Comparison of ENCODE assay signal across 1 cellular context in the genomic region with DNA sequence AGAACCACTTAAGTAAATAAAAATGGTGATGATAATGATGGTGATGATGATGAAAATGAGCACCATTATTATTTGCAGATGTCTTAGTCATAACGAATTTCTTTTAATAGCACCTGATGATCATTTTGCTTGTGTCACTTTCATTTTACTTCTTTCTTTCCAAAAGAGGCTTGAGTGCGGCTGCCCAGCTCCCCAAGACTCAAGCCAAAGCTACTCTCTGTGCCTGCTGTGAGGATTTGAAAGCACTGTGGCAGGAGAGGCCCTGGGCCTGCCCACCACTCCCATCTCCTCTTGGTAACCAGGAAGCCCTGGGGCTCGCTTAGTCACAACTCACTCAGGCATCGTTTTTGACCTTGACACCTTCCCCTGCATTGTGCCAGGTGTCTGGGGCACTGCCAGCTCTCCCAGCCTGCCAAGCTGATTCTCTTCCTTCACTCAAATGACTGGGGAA.
TF ChIP-seq lines count a peak whose summit lies in the region.

No MANE protein-coding gene starts in this region.

TF ChIP-seq in HepG2, 621 proteins besides CTCF, POLR2A, EP300 and RAD21 (continued from another document):
- TF ChIP-seq SALL1 (CRISPR knock-in tag; IDR thresholded peaks at IDR 0.05) (peak; percentile 14; the same call in 1 of the 2 replicates), SRF (IDR thresholded peaks at IDR 0.05; ENCODE audit: low read depth, low read length) (no peak), SMAD9 (CRISPR knock-in tag; IDR thresholded peaks at IDR 0.05) (no peak), ESRRA (CRISPR knock-in tag; IDR thresholded peaks at IDR 0.05; ENCODE audit: low read depth) (no peak), FOSL2 (CRISPR knock-in tag; IDR thresholded peaks at IDR 0.05) (0 out of 2 replicates have a peak, but pooled peaks have one; percentile 21), ZNF678 (CRISPR knock-in tag; IDR thresholded peaks at IDR 0.05) (no peak), ZNF720 (CRISPR knock-in tag; IDR thresholded peaks at IDR 0.05) (no peak), SP5 (CRISPR knock-in tag; IDR thresholded peaks at IDR 0.05; ENCODE audit: borderline replicate concordance, low read depth) (no peak), SIX4 (CRISPR knock-in tag; IDR thresholded peaks at IDR 0.05) (no peak), RARA (CRISPR knock-in tag; IDR thresholded peaks at IDR 0.05) (peak; percentile 36; the same call in 1 of the 2 replicates), PAF1 (CRISPR knock-in tag; IDR thresholded peaks at IDR 0.05) (no peak), FOSL1 (CRISPR knock-in tag; IDR thresholded peaks at IDR 0.05; ENCODE audit: borderline replicate concordance) (no peak), RXRA (CRISPR knock-in tag; IDR thresholded peaks at IDR 0.05) (0 out of 2 replicates have a peak, but pooled peaks have one; percentile 22), HNRNPLL (IDR thresholded peaks at IDR 0.05; ENCODE audit: low read depth, low read length, poor library complexity, severe bottlenecking) (no peak), ZBTB38 (CRISPR knock-in tag; IDR thresholded peaks at IDR 0.05) (no peak), ZNF138 (CRISPR knock-in tag; IDR thresholded peaks at IDR 0.05; ENCODE audit: low read depth) (no peak), NFKB2 (CRISPR knock-in tag; IDR thresholded peaks at IDR 0.05; ENCODE audit: borderline replicate concordance) (peak; percentile 38; the same call in 1 of the 2 replicates), SRSF4 (IDR thresholded peaks at IDR 0.05; ENCODE audit: low read depth, low read length, poor library complexity, severe bottlenecking) (no peak), GZF1 (CRISPR knock-in tag; IDR thresholded peaks at IDR 0.05) (no peak), ZNF670 (CRISPR knock-in tag; IDR thresholded peaks at IDR 0.05; ENCODE audit: borderline replicate concordance) (no peak), ZKSCAN5 (CRISPR knock-in tag; IDR thresholded peaks at IDR 0.05) (no peak), REPIN1 (CRISPR knock-in tag; IDR thresholded peaks at IDR 0.05; ENCODE audit: borderline replicate concordance, low read depth) (no peak), SALL2 (CRISPR knock-in tag; IDR thresholded peaks at IDR 0.05) (no peak), PAX8 (CRISPR knock-in tag; IDR thresholded peaks at IDR 0.05; ENCODE audit: borderline replicate concordance) (no peak), ELF3 (CRISPR knock-in tag; IDR thresholded peaks at IDR 0.05) (0 out of 2 replicates have a peak, but pooled peaks have one; percentile 28), HNRNPL (IDR thresholded peaks at IDR 0.05; ENCODE audit: low read depth, low read length) (peak; percentile 76), KDM3A (CRISPR knock-in tag; IDR thresholded peaks at IDR 0.05; ENCODE audit: low read depth) (no peak)
- TF ChIP-seq, protein P1, sequence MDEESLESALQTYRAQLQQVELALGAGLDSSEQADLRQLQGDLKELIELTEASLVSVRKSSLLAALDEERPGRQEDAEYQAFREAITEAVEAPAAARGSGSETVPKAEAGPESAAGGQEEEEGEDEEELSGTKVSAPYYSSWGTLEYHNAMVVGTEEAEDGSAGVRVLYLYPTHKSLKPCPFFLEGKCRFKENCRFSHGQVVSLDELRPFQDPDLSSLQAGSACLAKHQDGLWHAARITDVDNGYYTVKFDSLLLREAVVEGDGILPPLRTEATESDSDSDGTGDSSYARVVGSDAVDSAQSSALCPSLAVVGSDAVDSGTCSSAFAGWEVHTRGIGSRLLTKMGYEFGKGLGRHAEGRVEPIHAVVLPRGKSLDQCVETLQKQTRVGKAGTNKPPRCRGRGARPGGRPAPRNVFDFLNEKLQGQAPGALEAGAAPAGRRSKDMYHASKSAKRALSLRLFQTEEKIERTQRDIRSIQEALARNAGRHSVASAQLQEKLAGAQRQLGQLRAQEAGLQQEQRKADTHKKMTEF (CRISPR knock-in tag; IDR thresholded peaks at IDR 0.05): no peak
- TF ChIP-seq, protein P2, sequence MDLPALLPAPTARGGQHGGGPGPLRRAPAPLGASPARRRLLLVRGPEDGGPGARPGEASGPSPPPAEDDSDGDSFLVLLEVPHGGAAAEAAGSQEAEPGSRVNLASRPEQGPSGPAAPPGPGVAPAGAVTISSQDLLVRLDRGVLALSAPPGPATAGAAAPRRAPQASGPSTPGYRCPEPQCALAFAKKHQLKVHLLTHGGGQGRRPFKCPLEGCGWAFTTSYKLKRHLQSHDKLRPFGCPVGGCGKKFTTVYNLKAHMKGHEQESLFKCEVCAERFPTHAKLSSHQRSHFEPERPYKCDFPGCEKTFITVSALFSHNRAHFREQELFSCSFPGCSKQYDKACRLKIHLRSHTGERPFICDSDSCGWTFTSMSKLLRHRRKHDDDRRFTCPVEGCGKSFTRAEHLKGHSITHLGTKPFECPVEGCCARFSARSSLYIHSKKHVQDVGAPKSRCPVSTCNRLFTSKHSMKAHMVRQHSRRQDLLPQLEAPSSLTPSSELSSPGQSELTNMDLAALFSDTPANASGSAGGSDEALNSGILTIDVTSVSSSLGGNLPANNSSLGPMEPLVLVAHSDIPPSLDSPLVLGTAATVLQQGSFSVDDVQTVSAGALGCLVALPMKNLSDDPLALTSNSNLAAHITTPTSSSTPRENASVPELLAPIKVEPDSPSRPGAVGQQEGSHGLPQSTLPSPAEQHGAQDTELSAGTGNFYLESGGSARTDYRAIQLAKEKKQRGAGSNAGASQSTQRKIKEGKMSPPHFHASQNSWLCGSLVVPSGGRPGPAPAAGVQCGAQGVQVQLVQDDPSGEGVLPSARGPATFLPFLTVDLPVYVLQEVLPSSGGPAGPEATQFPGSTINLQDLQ (CRISPR knock-in tag; IDR thresholded peaks at IDR 0.05): no peak
- TF ChIP-seq, protein P3, sequence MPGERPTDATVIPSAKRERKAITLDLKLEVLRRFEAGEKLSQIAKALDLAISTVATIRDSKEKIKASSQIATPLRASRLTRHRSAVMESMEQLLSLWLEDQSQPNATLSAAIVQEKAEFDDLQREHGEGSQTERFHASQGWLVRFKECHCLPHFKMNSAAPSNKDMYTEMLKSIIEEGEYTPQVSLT (CRISPR knock-in tag; IDR thresholded peaks at IDR 0.05; ENCODE audit: borderline replicate concordance, low read depth): no peak
- TF ChIP-seq, protein P4, sequence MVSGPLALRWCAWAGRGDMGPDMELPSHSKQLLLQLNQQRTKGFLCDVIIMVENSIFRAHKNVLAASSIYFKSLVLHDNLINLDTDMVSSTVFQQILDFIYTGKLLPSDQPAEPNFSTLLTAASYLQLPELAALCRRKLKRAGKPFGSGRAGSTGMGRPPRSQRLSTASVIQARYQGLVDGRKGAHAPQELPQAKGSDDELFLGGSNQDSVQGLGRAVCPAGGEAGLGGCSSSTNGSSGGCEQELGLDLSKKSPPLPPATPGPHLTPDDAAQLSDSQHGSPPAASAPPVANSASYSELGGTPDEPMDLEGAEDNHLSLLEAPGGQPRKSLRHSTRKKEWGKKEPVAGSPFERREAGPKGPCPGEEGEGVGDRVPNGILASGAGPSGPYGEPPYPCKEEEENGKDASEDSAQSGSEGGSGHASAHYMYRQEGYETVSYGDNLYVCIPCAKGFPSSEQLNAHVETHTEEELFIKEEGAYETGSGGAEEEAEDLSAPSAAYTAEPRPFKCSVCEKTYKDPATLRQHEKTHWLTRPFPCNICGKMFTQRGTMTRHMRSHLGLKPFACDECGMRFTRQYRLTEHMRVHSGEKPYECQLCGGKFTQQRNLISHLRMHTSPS (CRISPR knock-in tag; IDR thresholded peaks at IDR 0.05; ENCODE audit: low read depth): peak; percentile 95
- TF ChIP-seq, protein P5, sequence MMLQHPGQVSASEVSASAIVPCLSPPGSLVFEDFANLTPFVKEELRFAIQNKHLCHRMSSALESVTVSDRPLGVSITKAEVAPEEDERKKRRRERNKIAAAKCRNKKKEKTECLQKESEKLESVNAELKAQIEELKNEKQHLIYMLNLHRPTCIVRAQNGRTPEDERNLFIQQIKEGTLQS (CRISPR knock-in tag; IDR thresholded peaks at IDR 0.05): no peak
- TF ChIP-seq, protein P6, sequence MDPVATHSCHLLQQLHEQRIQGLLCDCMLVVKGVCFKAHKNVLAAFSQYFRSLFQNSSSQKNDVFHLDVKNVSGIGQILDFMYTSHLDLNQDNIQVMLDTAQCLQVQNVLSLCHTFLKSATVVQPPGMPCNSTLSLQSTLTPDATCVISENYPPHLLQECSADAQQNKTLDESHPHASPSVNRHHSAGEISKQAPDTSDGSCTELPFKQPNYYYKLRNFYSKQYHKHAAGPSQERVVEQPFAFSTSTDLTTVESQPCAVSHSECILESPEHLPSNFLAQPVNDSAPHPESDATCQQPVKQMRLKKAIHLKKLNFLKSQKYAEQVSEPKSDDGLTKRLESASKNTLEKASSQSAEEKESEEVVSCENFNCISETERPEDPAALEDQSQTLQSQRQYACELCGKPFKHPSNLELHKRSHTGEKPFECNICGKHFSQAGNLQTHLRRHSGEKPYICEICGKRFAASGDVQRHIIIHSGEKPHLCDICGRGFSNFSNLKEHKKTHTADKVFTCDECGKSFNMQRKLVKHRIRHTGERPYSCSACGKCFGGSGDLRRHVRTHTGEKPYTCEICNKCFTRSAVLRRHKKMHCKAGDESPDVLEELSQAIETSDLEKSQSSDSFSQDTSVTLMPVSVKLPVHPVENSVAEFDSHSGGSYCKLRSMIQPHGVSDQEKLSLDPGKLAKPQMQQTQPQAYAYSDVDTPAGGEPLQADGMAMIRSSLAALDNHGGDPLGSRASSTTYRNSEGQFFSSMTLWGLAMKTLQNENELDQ (CRISPR knock-in tag; IDR thresholded peaks at IDR 0.05; ENCODE audit: borderline replicate concordance): no peak
- TF ChIP-seq, protein P7, sequence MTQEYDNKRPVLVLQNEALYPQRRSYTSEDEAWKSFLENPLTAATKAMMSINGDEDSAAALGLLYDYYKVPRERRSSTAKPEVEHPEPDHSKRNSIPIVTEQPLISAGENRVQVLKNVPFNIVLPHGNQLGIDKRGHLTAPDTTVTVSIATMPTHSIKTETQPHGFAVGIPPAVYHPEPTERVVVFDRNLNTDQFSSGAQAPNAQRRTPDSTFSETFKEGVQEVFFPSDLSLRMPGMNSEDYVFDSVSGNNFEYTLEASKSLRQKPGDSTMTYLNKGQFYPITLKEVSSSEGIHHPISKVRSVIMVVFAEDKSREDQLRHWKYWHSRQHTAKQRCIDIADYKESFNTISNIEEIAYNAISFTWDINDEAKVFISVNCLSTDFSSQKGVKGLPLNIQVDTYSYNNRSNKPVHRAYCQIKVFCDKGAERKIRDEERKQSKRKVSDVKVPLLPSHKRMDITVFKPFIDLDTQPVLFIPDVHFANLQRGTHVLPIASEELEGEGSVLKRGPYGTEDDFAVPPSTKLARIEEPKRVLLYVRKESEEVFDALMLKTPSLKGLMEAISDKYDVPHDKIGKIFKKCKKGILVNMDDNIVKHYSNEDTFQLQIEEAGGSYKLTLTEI (CRISPR knock-in tag; conservative IDR thresholded peaks at IDR 0.05): no peak
- TF ChIP-seq, protein P8, sequence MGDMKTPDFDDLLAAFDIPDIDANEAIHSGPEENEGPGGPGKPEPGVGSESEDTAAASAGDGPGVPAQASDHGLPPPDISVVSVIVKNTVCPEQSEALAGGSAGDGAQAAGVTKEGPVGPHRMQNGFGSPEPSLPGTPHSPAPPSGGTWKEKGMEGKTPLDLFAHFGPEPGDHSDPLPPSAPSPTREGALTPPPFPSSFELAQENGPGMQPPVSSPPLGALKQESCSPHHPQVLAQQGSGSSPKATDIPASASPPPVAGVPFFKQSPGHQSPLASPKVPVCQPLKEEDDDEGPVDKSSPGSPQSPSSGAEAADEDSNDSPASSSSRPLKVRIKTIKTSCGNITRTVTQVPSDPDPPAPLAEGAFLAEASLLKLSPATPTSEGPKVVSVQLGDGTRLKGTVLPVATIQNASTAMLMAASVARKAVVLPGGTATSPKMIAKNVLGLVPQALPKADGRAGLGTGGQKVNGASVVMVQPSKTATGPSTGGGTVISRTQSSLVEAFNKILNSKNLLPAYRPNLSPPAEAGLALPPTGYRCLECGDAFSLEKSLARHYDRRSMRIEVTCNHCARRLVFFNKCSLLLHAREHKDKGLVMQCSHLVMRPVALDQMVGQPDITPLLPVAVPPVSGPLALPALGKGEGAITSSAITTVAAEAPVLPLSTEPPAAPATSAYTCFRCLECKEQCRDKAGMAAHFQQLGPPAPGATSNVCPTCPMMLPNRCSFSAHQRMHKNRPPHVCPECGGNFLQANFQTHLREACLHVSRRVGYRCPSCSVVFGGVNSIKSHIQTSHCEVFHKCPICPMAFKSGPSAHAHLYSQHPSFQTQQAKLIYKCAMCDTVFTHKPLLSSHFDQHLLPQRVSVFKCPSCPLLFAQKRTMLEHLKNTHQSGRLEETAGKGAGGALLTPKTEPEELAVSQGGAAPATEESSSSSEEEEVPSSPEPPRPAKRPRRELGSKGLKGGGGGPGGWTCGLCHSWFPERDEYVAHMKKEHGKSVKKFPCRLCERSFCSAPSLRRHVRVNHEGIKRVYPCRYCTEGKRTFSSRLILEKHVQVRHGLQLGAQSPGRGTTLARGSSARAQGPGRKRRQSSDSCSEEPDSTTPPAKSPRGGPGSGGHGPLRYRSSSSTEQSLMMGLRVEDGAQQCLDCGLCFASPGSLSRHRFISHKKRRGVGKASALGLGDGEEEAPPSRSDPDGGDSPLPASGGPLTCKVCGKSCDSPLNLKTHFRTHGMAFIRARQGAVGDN (CRISPR knock-in tag; IDR thresholded peaks at IDR 0.05): peak; percentile 36; the same call in 1 of the 2 replicates
